In genomic region chr2:69081757-69082156, GRCh38 we compare ENCODE assay signal across 1 cellular context.
TF ChIP-seq lines count a peak whose summit lies in the region.

No MANE protein-coding gene starts in this region.

TF ChIP-seq in IMR-90, 13 proteins besides CTCF, POLR2A, EP300 and RAD21:
- TF ChIP-seq SMC3 (IDR thresholded peaks at IDR 0.05; ENCODE audit: low read depth, low read length) (no peak), RCOR1 (IDR thresholded peaks at IDR 0.05; ENCODE audit: insufficient replicate concordance, low read length) (no peak), CHD1 (IDR thresholded peaks at IDR 0.05; ENCODE audit: low read depth, low read length) (no peak), MAZ (IDR thresholded peaks at IDR 0.05; ENCODE audit: borderline replicate concordance, low read depth, low read length) (no peak), MXI1 (IDR thresholded peaks at IDR 0.05; ENCODE audit: borderline replicate concordance, low read depth, low read length) (no peak), NFE2L2 (IDR thresholded peaks at IDR 0.05; ENCODE audit: low read depth, low read length) (no peak)
- TF ChIP-seq, protein P1, sequence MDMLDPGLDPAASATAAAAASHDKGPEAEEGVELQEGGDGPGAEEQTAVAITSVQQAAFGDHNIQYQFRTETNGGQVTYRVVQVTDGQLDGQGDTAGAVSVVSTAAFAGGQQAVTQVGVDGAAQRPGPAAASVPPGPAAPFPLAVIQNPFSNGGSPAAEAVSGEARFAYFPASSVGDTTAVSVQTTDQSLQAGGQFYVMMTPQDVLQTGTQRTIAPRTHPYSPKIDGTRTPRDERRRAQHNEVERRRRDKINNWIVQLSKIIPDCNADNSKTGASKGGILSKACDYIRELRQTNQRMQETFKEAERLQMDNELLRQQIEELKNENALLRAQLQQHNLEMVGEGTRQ (IDR thresholded peaks at IDR 0.05; ENCODE audit: low read depth, low read length) = no peak
